In the genomic region with DNA sequence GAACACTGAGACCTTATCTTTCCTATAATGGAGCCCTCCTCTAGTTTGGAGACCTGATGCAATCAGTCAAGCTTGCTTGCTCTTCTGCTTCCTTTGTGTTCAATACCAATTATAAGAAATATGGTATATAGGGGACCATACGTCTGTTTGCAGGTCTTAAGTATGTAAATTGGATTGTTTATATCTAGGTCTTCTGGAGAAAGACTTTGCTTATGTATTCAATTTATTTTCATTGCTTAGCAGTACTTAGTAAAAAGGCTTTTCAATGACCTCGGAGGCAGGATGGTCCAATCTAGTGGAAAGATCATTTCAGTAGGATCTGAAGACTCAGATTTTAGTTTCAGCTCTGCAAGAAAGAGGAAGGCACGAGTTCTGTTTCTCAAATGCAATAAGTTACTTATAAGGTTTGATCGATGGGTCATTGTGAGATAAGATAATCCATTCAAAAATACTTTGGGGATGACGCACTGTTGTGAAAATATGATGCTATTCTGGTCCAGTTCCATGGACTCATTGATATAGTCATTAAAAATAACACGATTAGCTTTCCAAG, we compare ENCODE assay signal across 32 cellular contexts.
DNase-seq lines count a peak whose midpoint lies in the region; ATAC-seq, FAIRE-seq and TF ChIP-seq lines count a peak whose summit lies in the region.
"Had no signal": no experiment of that assay in that cellular context is flagged by ENCODE, and none has a peak within 500 bp of the region (broad histone marks: within the 10 kb centered on the region; RNA-seq: fewer than 3 reads in every experiment).

No MANE protein-coding gene starts in this region.

- DNase-seq in GM12891 (ENCODE audit: insufficient read length, low spot score) (no peak), HAP-1 (ENCODE audit: low spot score in 2 of 2) (no peak), Kasumi-1 (lab: John Stamatoyannopoulos, UW) (no peak), DMS114 treated with DMSO at 0.1 percent for 48 hours (lab: John Stamatoyannopoulos, UW; ENCODE audit: unreplicated experiment) (no peak)
- DNase-seq: activated CD8-positive, alpha-beta memory T cell treated with anti-CD3 and anti-CD28 coated beads, Interleukin-2, amount 10 ng/mL, durations not matched to agents 7 days and 5 days; activated naive CD4-positive, alpha-beta T cell; activated T-cell treated with anti-CD3 and anti-CD28 coated beads, Interleukin-2, amount 50 U/mL, for 48 hours; body of pancreas; CD8-positive, alpha-beta memory T cell; cerebellar nuclear complex; gastrocnemius medialis; HCEC 1CT; NCI-H2029; NCI-H2227 treated with DMSO at 0.1 percent for 48 hours; NCI-H526 treated with DMSO at 0.1 percent for 48 hours; Peyer's patch; stimulated activated CD4-positive, alpha-beta T cell treated with anti-CD3 and anti-CD28 coated beads, Interleukin-12 subunit alpha, Interleukin-12 subunit beta, amount 100 ng/mL, for 4 hours; stimulated activated CD4-positive, alpha-beta T cell treated with anti-CD3 and anti-CD28 coated beads, Interleukin-4, amount 100 ng/mL, for 4 hours; stimulated activated naive B cell treated with anti-CD40 and anti-IgM and Interleukin-4, amounts not matched to agents 10 μg/mL and 1 μg/mL and 100 μg/mL, for 72 hours; SW 1271; T-helper 9 cell; upper lobe of left lung had no signal

- H3K4me3 ChIP-seq in HAP-1: no peak overlapping the region
- H3K4me3 ChIP-seq: body of pancreas, gastrocnemius medialis, K562, Peyer's patch, prostate gland, upper lobe of left lung had no signal

- no peaks in the 10 kb centered on the region for H3K27me3 ChIP-seq in HAP-1 (ENCODE audit: low read depth)
- H3K27me3 ChIP-seq: body of pancreas, gastrocnemius medialis, Peyer's patch, upper lobe of left lung had no signal

- FAIRE-seq in GM12891 (lab: Jason Lieb, UNC): no peak
- FAIRE-seq: HTR-8/SVneo, K562 had no signal

- ATAC-seq in GM19324 (IDR thresholded peaks at IDR 0.05; ENCODE audit: low FRiP score, unreplicated experiment) (peak; percentile 42), HG02759 (IDR thresholded peaks at IDR 0.05; ENCODE audit: unreplicated experiment) (peak; percentile 26), HG03571 (IDR thresholded peaks at IDR 0.05; ENCODE audit: unreplicated experiment) (peak; percentile 26), HG03025 (IDR thresholded peaks at IDR 0.05; ENCODE audit: low FRiP score, unreplicated experiment) (no peak)
- ATAC-seq: activated CD8-positive, alpha-beta memory T cell treated with anti-CD3 and anti-CD28 coated beads, Interleukin-2, amount 10 ng/mL, durations not matched to agents 7 days and 5 days; body of pancreas; gastrocnemius medialis; K562; left lobe of liver; sciatic nerve; WTC11 had no signal

- no peaks in the 10 kb centered on the region for H3K4me1 ChIP-seq in HAP-1
- H3K4me1 ChIP-seq: body of pancreas, gastrocnemius medialis, Peyer's patch, prostate gland, upper lobe of left lung had no signal

- in situ Hi-C loops in HAP-1 (cut with MboI; ENCODE audit: low sequenced_read_pairs): no loop called here

- H3K36me3 ChIP-seq in HAP-1 (replicated peaks): no peaks in the 10 kb centered on the region
- H3K36me3 ChIP-seq: gastrocnemius medialis, Peyer's patch, prostate gland, upper lobe of left lung had no signal

- no peak for TF ChIP-seq POLR2A in GM12891 (IDR thresholded peaks at IDR 0.05; ENCODE audit: low read depth, low read length)

- H3K9me3 ChIP-seq in HAP-1: no peaks in the 10 kb centered on the region
- H3K9me3 ChIP-seq: body of pancreas, gastrocnemius medialis, Peyer's patch, prostate gland, upper lobe of left lung had no signal

TF ChIP-seq in GM12891, 5 proteins besides CTCF, POLR2A, EP300 and RAD21:
- TF ChIP-seq POLR2AphosphoS5 (IDR thresholded peaks at IDR 0.05; ENCODE audit: low read depth, low read length) (no peak), TAF1 (IDR thresholded peaks at IDR 0.05; ENCODE audit: low read depth, low read length) (no peak), POU2F2 (IDR thresholded peaks at IDR 0.05; ENCODE audit: low read depth, low read length) (no peak), PAX5 (IDR thresholded peaks at IDR 0.05; ENCODE audit: insufficient read depth, low read length, severe bottlenecking) (no peak), SPI1 (IDR thresholded peaks at IDR 0.05; ENCODE audit: low read depth, low read length) (peak; percentile 55)
